Comparison of ENCODE assay signal across 8 cellular contexts in the genomic region with DNA sequence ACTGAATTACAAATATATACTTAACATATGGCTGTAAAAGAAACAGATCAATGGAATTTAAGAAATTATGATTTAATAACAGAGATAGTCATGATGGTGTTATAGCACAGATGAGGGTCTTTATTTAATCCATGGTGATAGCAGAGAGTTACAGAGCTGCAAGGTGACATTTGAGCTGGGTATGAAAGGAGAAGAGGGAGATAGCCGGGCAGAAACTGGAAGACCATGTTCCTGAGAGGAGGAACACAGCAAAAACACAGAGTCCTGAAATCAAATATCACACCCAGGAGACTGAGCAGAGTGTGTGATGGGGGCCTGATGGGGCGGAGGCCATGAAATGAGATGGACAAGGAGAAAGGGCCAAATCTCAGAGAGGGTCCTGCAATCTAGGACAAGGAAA.
"Had no signal": no experiment of that assay in that cellular context is flagged by ENCODE, and none has a peak within 500 bp of the region (broad histone marks: within the 10 kb centered on the region; RNA-seq: fewer than 3 reads in every experiment).

No MANE protein-coding gene starts in this region.

- DNase-seq: IMR-90, KBM-7, KG1 had no signal

- ATAC-seq: HepG2 had no signal

- FAIRE-seq: HepG2, HTR-8/SVneo had no signal

- H3K27me3 Mint-ChIP-seq: IgD-negative memory B cell had no signal

- H3K27ac ChIP-seq: HL-60, KMS-11 had no signal

- H3K9ac ChIP-seq: KMS-11 had no signal

- H3K4me2 ChIP-seq: KMS-11 had no signal
